In genomic region chr10:78263521-78263988, GRCh38 we compare ENCODE assay signal across 13 cellular contexts.
DNase-seq lines count a peak whose midpoint lies in the region; ATAC-seq and TF ChIP-seq lines count a peak whose summit lies in the region.
"Had no signal": no experiment of that assay in that cellular context is flagged by ENCODE, and none has a peak within 500 bp of the region (broad histone marks: within the 10 kb centered on the region; RNA-seq: fewer than 3 reads in every experiment).

No MANE protein-coding gene starts in this region.

- ATAC-seq in RWPE2 (ENCODE audit: low read depth) (peak; percentile 54; the same call in 2 of the 3 replicates), GM18519 (IDR thresholded peaks at IDR 0.05; ENCODE audit: low FRiP score, unreplicated experiment) (no peak)
- ATAC-seq: naive thymus-derived CD8-positive, alpha-beta T cell had no signal

- H3K9me3 ChIP-seq in RWPE2 (ENCODE audit: severe bottlenecking), result no peaks in the 10 kb centered on the region

- H3K36me3 ChIP-seq in BJ (ENCODE audit: control insufficient read depth, insufficient read depth, low read length), result no peaks in the 10 kb centered on the region
- H3K36me3 ChIP-seq in RWPE2 (ENCODE audit: low read depth), result no peaks in the 10 kb centered on the region

- DNase-seq in BJ (ENCODE audit: low read depth) (peak; percentile 63), RWPE2 (ENCODE audit: low spot score) (no peak), fibroblast of villous mesenchyme (ENCODE audit: low read depth) (peak; percentile 6), posterior cingulate gyrus (peak in 9 of 10 donors; percentile 34 to 97 (median 78)), NCI-H1105 treated with DMSO at 0.1 percent for 48 hours (lab: John Stamatoyannopoulos, UW) (no peak), HT-29 (ENCODE audit: low spot score) (no peak), NCI-H1694 treated with DMSO at 0.1 percent for 48 hours (lab: John Stamatoyannopoulos, UW) (no peak)
- DNase-seq: activated CD4-positive, alpha-beta T cell treated with anti-CD3 and anti-CD28 coated beads, Interleukin-2, amount 50 U/mL, for 1 hour; activated gamma-delta T cell; Calu3; naive thymus-derived CD8-positive, alpha-beta T cell; stimulated activated CD4-positive, alpha-beta T cell treated with anti-CD3 and anti-CD28 coated beads, Interleukin-2, amount 100 ng/mL, for 24 hours had no signal

- no peak for TF ChIP-seq CTCF in BJ (IDR thresholded peaks at IDR 0.05; ENCODE audit: insufficient read depth, low read depth, low read length)
- no peak for TF ChIP-seq CTCF in RWPE2 (IDR thresholded peaks at IDR 0.05; ENCODE audit: poor library complexity, severe bottlenecking)
- no peak for TF ChIP-seq CTCF in fibroblast of villous mesenchyme (IDR thresholded peaks at IDR 0.05; ENCODE audit: insufficient read depth, low read depth, low read length)

- H3K4me3 ChIP-seq in BJ (ENCODE audit: low read depth, low read length), result no peak overlapping the region
- no peak overlapping the region for H3K4me3 ChIP-seq in RWPE2 (ENCODE audit: severe bottlenecking)
- H3K4me3 ChIP-seq in fibroblast of villous mesenchyme (ENCODE audit: low read depth, low read length), result no peak overlapping the region

- no peaks in the 10 kb centered on the region for H3K4me1 ChIP-seq in RWPE2 (ENCODE audit: insufficient read depth, poor library complexity, severe bottlenecking)

- no peak overlapping the region for H3K27ac ChIP-seq in RWPE2 (ENCODE audit: poor library complexity, severe bottlenecking)

- POLR2A ChIA-PET in BJ (lab: Charles Lee), result no interaction called here

- CTCF ChIA-PET in BJ (lab: Yijun Ruan, JAX), result interaction anchor here (0.9 kb wide), 1 partner anchor 8 kb away, joined by 4 read pairs; no protein-coding TSS in a partner anchor

- no peaks in the 10 kb centered on the region for H3K27me3 ChIP-seq in BJ (ENCODE audit: control insufficient read depth, insufficient read depth, low read length)
- no peaks in the 10 kb centered on the region for H3K27me3 ChIP-seq in RWPE2 (ENCODE audit: insufficient read depth, poor library complexity, severe bottlenecking)

- intact Hi-C loops in posterior cingulate gyrus (cut with DNase I), result loop anchor here (5.0 kb wide), 1 partner anchor 39 kb away; no protein-coding TSS in a partner anchor

Comparison
In these comparisons a context has a peak if more than half of its experiments do, and no peak if none do; other contexts are left out.
1. DNase-seq: peak in BJ (single experiment), fibroblast of villous mesenchyme (single experiment) and posterior cingulate gyrus (9 of 10); none in RWPE2 (single experiment), NCI-H1105 treated with DMSO at 0.1 percent for 48 hours (single experiment), HT-29 (single experiment) and NCI-H1694 treated with DMSO at 0.1 percent for 48 hours (single experiment).